ENCODE assay signal across 8 cellular contexts in the genomic region with DNA sequence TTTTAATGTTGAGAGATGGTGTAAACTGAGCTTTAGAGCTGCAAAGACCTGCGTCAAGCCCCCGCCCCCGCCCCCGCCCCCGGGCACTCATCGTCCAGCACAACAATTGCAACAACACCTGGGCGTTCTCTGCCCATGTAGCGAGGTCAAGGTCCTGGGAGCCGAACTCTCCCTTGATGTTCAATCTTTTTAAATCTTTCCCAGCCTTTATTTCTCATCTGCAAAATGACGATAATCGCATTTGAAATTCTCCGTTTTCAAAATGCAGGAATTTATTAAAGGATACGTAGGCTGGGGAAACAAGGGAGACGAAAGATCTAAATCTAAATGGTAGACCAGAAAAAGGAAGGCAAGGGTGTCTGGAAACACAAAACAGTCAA.
A peak's percentile ranks its signal among the peaks of the same experiment; 100 is the strongest.
DNase-seq lines count a peak whose midpoint lies in the region; ATAC-seq and TF ChIP-seq lines count a peak whose summit lies in the region.

No MANE protein-coding gene starts in this region.

- H3K79me2 ChIP-seq in parathyroid adenoma, result peaks cover 17% of the 10 kb centered on the region

- H3K27ac ChIP-seq in SK-N-MC (peak overlapping the region; percentile 90), parathyroid adenoma (peak overlapping the region; percentile 97)

- peak; percentile 64 for DNase-seq in NCI-H1092 treated with DMSO at 0.1 percent for 48 hours (lab: John Stamatoyannopoulos, UW)
- no peak for DNase-seq in NCI-H1092 (lab: John Stamatoyannopoulos, UW)
- DNase-seq in SK-N-MC (ENCODE audit: low read depth, low spot score), result peak; percentile 34
- DNase-seq in foreskin fibroblast, result peak in 1 of 2 donors; percentile 53
- no peak for DNase-seq in cerebellar cortex (ENCODE audit: low spot score)
- DNase-seq in AG08395 (ENCODE audit: low spot score), result no peak

- no peaks in the 10 kb centered on the region for H3K27me3 ChIP-seq in parathyroid adenoma (ENCODE audit: control insufficient read depth, insufficient read depth, low read length)

- H3K9me3 ChIP-seq in SK-N-MC (ENCODE audit: low read depth, low read length), result 0 out of 2 replicates have a peak, but pooled peaks cover 4% of the 10 kb centered on the region
- H3K9me3 ChIP-seq in parathyroid adenoma (ENCODE audit: control insufficient read depth, low read length), result no peaks in the 10 kb centered on the region

- peaks cover 19% of the 10 kb centered on the region for H3K4me1 ChIP-seq in parathyroid adenoma

- H3K4me3 ChIP-seq in SK-N-MC (peak overlapping the region; percentile 89), foreskin fibroblast (ENCODE audit: low read depth in 1 of 2, low read length in 2 of 2) (peak overlapping the region; percentile 68 to 77), parathyroid adenoma (ENCODE audit: low read depth, low read length) (peak overlapping the region; percentile 95)

- H3K9ac ChIP-seq in SK-N-MC (ENCODE audit: insufficient read length) (peak overlapping the region; percentile 83), parathyroid adenoma (no peak overlapping the region)

- TF ChIP-seq CTCF in foreskin fibroblast (IDR thresholded peaks at IDR 0.05; ENCODE audit: low read depth, low read length), result no peak
- no peak for TF ChIP-seq CTCF in parathyroid adenoma (IDR thresholded peaks at IDR 0.05)

- peak overlapping the region; percentile 95 for H3K4me2 ChIP-seq in parathyroid adenoma (ENCODE audit: low read length)

- peak overlapping the region; percentile 80 for H2AFZ ChIP-seq in parathyroid adenoma

- ATAC-seq in HG02938 (IDR thresholded peaks at IDR 0.05; ENCODE audit: unreplicated experiment), result peak; percentile 21

- H3K36me3 ChIP-seq in SK-N-MC (ENCODE audit: insufficient read depth, low read length), result peaks cover 35% of the 10 kb centered on the region
- H3K36me3 ChIP-seq in parathyroid adenoma (ENCODE audit: control insufficient read depth, insufficient read depth, low read length), result no peaks in the 10 kb centered on the region

Comparison
In these comparisons a context has a peak if more than half of its experiments do, and no peak if none do; other contexts are left out.
1. DNase-seq: peak in NCI-H1092 treated with DMSO at 0.1 percent for 48 hours (single experiment) and SK-N-MC (single experiment); none in NCI-H1092 (single experiment), cerebellar cortex (single experiment) and AG08395 (single experiment).
2. Peak in every context shown above with its lines, with median percentiles within 50 percentile points of each other: H3K4me3 ChIP-seq.